Comparison of ENCODE assay signal across 2 cellular contexts in the genomic region with DNA sequence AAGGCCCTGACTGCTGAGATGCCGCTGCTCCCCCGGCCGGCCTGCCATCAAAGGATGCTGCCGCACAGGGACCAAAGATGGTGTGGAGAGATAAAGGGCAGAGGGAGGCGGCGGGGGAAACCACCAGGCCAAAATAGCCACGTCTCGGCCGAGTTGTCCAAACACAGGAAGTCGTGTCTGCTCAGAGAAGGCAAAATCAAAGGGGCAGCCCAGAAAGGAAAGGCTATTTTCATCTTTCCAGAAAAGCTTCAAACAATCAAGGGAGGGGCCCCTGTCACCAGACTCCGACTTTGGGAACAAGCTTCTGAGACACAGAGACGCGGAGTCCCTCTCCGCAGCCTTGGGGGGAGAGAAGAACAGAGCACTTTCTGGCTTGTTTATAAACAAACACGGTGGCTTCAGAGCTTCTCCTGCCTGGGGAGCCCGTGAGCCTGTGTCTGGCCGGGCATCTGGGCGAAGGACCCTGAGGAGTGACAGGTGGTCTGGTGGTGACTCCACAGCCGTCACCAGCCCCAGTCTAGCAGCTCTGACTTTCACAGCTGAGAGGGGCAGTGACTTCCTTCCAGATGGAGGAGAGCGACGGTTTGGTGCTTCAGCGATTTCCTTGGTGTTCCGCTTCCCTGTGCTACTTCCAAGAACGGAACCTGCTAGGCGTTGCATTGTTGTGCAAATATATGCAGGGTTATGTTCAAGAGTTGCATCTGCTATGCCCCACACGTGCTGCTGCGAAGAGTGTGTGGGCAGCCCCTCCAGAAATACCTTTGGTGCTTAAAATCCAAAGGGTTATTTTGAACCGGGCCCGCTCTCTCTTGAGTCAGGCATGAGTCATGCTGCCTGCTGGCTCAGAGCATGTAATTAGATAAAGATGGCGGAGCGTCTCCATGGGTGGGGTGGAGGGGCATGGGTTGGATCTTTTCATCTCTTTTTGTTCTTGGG.
TF ChIP-seq lines count a peak whose summit lies in the region.

No MANE protein-coding gene starts in this region.

TF ChIP-seq in PFSK-1, 5 proteins besides CTCF, POLR2A, EP300 and RAD21:
- TF ChIP-seq REST (IDR thresholded peaks at IDR 0.05; ENCODE audit: insufficient read depth in 1 of 2, low read depth in 2 of 2, low read length in 2 of 2) (no peak; a peak in 1 of 4 replicates), TAF1 (IDR thresholded peaks at IDR 0.05; ENCODE audit: borderline replicate concordance, insufficient read depth, low read length) (no peak), SIN3A (IDR thresholded peaks at IDR 0.05; ENCODE audit: borderline replicate concordance, insufficient read depth, low read length) (peak; percentile 49; the same call in 1 of the 2 replicates), POLR2AphosphoS5 (IDR thresholded peaks at IDR 0.05; ENCODE audit: low read depth, low read length) (no peak), FOXP2 (optimal IDR thresholded peaks at IDR 0.05; ENCODE audit: borderline replicate concordance, extremely low read depth, extremely low read length, insufficient read depth) (peak; percentile 45)

TF ChIP-seq in H1, 55 proteins besides CTCF, POLR2A, EP300 and RAD21:
- TF ChIP-seq HDAC6 (IDR thresholded peaks at IDR 0.05; ENCODE audit: low read depth, low read length): no peak
- TF ChIP-seq NRF1 (IDR thresholded peaks at IDR 0.05; ENCODE audit: low read depth, low read length): no peak
- TF ChIP-seq E2F6 (IDR thresholded peaks at IDR 0.05): peak; percentile 18; the same call in 1 of the 2 replicates
- TF ChIP-seq SRF (IDR thresholded peaks at IDR 0.05; ENCODE audit: low read depth, low read length): no peak
- TF ChIP-seq KDM5A (IDR thresholded peaks at IDR 0.05; ENCODE audit: low read length): no peak
- no peak for TF ChIP-seq NANOG (IDR thresholded peaks at IDR 0.05; ENCODE audit: insufficient read depth, low read depth, low read length, poor library complexity, severe bottlenecking)
- TF ChIP-seq CEBPB (IDR thresholded peaks at IDR 0.05; ENCODE audit: low read depth, low read length): no peak
- TF ChIP-seq MAFK (IDR thresholded peaks at IDR 0.05; ENCODE audit: low read depth, low read length): peak; percentile 30; the same call in 1 of the 2 replicates
- TF ChIP-seq TAF7 (optimal IDR thresholded peaks at IDR 0.05; ENCODE audit: borderline replicate concordance, low read depth, low read length): no peak
- no peak for TF ChIP-seq TEAD4 (IDR thresholded peaks at IDR 0.05; ENCODE audit: low read depth, low read length)
- peak; percentile 80 for TF ChIP-seq JUND (IDR thresholded peaks at IDR 0.05; ENCODE audit: low read length)
- TF ChIP-seq, protein P1, sequence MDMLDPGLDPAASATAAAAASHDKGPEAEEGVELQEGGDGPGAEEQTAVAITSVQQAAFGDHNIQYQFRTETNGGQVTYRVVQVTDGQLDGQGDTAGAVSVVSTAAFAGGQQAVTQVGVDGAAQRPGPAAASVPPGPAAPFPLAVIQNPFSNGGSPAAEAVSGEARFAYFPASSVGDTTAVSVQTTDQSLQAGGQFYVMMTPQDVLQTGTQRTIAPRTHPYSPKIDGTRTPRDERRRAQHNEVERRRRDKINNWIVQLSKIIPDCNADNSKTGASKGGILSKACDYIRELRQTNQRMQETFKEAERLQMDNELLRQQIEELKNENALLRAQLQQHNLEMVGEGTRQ (IDR thresholded peaks at IDR 0.05; ENCODE audit: low read length): no peak
- TF ChIP-seq SP1 (IDR thresholded peaks at IDR 0.05; ENCODE audit: low read depth, low read length): no peak
- TF ChIP-seq CHD2 (IDR thresholded peaks at IDR 0.05; ENCODE audit: low read length): no peak
- 0 out of 4 replicates have a peak, but pooled peaks of 1 of the 2 experiments have one; percentile 33 for TF ChIP-seq SIN3A (conservative IDR thresholded peaks at IDR 0.05 in 1 of 2, IDR thresholded peaks at IDR 0.05 in 1 of 2; ENCODE audit: low read depth in 1 of 2, low read length in 2 of 2)
- TF ChIP-seq GABPA (IDR thresholded peaks at IDR 0.05; ENCODE audit: borderline replicate concordance, insufficient read depth, low read length): no peak
- TF ChIP-seq HDAC2 (IDR thresholded peaks at IDR 0.05; ENCODE audit: borderline replicate concordance in 1 of 2, low read depth in 2 of 2, low read length in 2 of 2): 0 out of 4 replicates have a peak, but pooled peaks of 1 of the 2 experiments have one; percentile 37
- TF ChIP-seq RXRA (IDR thresholded peaks at IDR 0.05; ENCODE audit: insufficient read depth, low read depth, low read length): no peak
- TF ChIP-seq TCF12 (IDR thresholded peaks at IDR 0.05; ENCODE audit: low read depth, low read length): no peak
- TF ChIP-seq GTF2F1 (IDR thresholded peaks at IDR 0.05; ENCODE audit: borderline replicate concordance, low read depth, low read length): no peak
- no peak for TF ChIP-seq CHD1 (IDR thresholded peaks at IDR 0.05; ENCODE audit: low read depth, low read length)
- TF ChIP-seq, protein P2, sequence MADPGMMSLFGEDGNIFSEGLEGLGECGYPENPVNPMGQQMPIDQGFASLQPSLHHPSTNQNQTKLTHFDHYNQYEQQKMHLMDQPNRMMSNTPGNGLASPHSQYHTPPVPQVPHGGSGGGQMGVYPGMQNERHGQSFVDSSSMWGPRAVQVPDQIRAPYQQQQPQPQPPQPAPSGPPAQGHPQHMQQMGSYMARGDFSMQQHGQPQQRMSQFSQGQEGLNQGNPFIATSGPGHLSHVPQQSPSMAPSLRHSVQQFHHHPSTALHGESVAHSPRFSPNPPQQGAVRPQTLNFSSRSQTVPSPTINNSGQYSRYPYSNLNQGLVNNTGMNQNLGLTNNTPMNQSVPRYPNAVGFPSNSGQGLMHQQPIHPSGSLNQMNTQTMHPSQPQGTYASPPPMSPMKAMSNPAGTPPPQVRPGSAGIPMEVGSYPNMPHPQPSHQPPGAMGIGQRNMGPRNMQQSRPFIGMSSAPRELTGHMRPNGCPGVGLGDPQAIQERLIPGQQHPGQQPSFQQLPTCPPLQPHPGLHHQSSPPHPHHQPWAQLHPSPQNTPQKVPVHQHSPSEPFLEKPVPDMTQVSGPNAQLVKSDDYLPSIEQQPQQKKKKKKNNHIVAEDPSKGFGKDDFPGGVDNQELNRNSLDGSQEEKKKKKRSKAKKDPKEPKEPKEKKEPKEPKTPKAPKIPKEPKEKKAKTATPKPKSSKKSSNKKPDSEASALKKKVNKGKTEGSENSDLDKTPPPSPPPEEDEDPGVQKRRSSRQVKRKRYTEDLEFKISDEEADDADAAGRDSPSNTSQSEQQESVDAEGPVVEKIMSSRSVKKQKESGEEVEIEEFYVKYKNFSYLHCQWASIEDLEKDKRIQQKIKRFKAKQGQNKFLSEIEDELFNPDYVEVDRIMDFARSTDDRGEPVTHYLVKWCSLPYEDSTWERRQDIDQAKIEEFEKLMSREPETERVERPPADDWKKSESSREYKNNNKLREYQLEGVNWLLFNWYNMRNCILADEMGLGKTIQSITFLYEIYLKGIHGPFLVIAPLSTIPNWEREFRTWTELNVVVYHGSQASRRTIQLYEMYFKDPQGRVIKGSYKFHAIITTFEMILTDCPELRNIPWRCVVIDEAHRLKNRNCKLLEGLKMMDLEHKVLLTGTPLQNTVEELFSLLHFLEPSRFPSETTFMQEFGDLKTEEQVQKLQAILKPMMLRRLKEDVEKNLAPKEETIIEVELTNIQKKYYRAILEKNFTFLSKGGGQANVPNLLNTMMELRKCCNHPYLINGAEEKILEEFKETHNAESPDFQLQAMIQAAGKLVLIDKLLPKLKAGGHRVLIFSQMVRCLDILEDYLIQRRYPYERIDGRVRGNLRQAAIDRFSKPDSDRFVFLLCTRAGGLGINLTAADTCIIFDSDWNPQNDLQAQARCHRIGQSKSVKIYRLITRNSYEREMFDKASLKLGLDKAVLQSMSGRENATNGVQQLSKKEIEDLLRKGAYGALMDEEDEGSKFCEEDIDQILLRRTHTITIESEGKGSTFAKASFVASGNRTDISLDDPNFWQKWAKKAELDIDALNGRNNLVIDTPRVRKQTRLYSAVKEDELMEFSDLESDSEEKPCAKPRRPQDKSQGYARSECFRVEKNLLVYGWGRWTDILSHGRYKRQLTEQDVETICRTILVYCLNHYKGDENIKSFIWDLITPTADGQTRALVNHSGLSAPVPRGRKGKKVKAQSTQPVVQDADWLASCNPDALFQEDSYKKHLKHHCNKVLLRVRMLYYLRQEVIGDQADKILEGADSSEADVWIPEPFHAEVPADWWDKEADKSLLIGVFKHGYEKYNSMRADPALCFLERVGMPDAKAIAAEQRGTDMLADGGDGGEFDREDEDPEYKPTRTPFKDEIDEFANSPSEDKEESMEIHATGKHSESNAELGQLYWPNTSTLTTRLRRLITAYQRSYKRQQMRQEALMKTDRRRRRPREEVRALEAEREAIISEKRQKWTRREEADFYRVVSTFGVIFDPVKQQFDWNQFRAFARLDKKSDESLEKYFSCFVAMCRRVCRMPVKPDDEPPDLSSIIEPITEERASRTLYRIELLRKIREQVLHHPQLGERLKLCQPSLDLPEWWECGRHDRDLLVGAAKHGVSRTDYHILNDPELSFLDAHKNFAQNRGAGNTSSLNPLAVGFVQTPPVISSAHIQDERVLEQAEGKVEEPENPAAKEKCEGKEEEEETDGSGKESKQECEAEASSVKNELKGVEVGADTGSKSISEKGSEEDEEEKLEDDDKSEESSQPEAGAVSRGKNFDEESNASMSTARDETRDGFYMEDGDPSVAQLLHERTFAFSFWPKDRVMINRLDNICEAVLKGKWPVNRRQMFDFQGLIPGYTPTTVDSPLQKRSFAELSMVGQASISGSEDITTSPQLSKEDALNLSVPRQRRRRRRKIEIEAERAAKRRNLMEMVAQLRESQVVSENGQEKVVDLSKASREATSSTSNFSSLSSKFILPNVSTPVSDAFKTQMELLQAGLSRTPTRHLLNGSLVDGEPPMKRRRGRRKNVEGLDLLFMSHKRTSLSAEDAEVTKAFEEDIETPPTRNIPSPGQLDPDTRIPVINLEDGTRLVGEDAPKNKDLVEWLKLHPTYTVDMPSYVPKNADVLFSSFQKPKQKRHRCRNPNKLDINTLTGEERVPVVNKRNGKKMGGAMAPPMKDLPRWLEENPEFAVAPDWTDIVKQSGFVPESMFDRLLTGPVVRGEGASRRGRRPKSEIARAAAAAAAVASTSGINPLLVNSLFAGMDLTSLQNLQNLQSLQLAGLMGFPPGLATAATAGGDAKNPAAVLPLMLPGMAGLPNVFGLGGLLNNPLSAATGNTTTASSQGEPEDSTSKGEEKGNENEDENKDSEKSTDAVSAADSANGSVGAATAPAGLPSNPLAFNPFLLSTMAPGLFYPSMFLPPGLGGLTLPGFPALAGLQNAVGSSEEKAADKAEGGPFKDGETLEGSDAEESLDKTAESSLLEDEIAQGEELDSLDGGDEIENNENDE (IDR thresholded peaks at IDR 0.05; ENCODE audit: insufficient replicate concordance, low read length): no peak
- TF ChIP-seq CREB1 (IDR thresholded peaks at IDR 0.05): no peak
- no peak for TF ChIP-seq BRCA1 (IDR thresholded peaks at IDR 0.05; ENCODE audit: low read depth, low read length)
- TF ChIP-seq JUN (IDR thresholded peaks at IDR 0.05; ENCODE audit: low read depth, low read length): no peak
- TF ChIP-seq TBP (IDR thresholded peaks at IDR 0.05; ENCODE audit: low read depth, low read length): no peak
- 0 out of 2 replicates have a peak, but pooled peaks have one; percentile 43 for TF ChIP-seq ATF3 (IDR thresholded peaks at IDR 0.05; ENCODE audit: insufficient read depth, low read depth, low read length)
- TF ChIP-seq YY1 (IDR thresholded peaks at IDR 0.05; ENCODE audit: low read depth, low read length): peak; percentile 76; the same call in 1 of the 2 replicates
- TF ChIP-seq SIRT6 (IDR thresholded peaks at IDR 0.05; ENCODE audit: low read length): no peak
- TF ChIP-seq, protein P3, sequence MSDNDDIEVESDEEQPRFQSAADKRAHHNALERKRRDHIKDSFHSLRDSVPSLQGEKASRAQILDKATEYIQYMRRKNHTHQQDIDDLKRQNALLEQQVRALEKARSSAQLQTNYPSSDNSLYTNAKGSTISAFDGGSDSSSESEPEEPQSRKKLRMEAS (IDR thresholded peaks at IDR 0.05): peak; percentile 49
